ENCODE assay signal across 1 cellular context in genomic region chr14:77760381-77761204, GRCh38.
A peak's percentile ranks its signal among the peaks of the same experiment; 100 is the strongest.
TF ChIP-seq lines count a peak whose summit lies in the region.

SNW1 (minus strand) TSS chr14:77761156; CDS start chr14:77761127, 29 bp downstream.

TF ChIP-seq in HEK293, 187 proteins besides CTCF, POLR2A, EP300 and RAD21 (continued from another document and continues in another):
- TF ChIP-seq, protein P1, sequence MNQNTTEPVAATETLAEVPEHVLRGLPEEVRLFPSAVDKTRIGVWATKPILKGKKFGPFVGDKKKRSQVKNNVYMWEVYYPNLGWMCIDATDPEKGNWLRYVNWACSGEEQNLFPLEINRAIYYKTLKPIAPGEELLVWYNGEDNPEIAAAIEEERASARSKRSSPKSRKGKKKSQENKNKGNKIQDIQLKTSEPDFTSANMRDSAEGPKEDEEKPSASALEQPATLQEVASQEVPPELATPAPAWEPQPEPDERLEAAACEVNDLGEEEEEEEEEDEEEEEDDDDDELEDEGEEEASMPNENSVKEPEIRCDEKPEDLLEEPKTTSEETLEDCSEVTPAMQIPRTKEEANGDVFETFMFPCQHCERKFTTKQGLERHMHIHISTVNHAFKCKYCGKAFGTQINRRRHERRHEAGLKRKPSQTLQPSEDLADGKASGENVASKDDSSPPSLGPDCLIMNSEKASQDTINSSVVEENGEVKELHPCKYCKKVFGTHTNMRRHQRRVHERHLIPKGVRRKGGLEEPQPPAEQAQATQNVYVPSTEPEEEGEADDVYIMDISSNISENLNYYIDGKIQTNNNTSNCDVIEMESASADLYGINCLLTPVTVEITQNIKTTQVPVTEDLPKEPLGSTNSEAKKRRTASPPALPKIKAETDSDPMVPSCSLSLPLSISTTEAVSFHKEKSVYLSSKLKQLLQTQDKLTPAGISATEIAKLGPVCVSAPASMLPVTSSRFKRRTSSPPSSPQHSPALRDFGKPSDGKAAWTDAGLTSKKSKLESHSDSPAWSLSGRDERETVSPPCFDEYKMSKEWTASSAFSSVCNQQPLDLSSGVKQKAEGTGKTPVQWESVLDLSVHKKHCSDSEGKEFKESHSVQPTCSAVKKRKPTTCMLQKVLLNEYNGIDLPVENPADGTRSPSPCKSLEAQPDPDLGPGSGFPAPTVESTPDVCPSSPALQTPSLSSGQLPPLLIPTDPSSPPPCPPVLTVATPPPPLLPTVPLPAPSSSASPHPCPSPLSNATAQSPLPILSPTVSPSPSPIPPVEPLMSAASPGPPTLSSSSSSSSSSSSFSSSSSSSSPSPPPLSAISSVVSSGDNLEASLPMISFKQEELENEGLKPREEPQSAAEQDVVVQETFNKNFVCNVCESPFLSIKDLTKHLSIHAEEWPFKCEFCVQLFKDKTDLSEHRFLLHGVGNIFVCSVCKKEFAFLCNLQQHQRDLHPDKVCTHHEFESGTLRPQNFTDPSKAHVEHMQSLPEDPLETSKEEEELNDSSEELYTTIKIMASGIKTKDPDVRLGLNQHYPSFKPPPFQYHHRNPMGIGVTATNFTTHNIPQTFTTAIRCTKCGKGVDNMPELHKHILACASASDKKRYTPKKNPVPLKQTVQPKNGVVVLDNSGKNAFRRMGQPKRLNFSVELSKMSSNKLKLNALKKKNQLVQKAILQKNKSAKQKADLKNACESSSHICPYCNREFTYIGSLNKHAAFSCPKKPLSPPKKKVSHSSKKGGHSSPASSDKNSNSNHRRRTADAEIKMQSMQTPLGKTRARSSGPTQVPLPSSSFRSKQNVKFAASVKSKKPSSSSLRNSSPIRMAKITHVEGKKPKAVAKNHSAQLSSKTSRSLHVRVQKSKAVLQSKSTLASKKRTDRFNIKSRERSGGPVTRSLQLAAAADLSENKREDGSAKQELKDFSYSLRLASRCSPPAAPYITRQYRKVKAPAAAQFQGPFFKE (tag by site-specific recombination; IDR thresholded peaks at IDR 0.05; ENCODE audit: borderline replicate concordance) = no peak
- TF ChIP-seq AEBP2 (tag by site-specific recombination; IDR thresholded peaks at IDR 0.05; ENCODE audit: borderline replicate concordance) = no peak
- no peak for TF ChIP-seq HOXA7 (CRISPR knock-in tag; IDR thresholded peaks at IDR 0.05; ENCODE audit: borderline replicate concordance)
- no peak for TF ChIP-seq ZNF18 (tag by site-specific recombination; IDR thresholded peaks at IDR 0.05)
- peak; percentile 44; the same call in 1 of the 2 replicates for TF ChIP-seq ZNF629 (tag by site-specific recombination; IDR thresholded peaks at IDR 0.05)
- no peak for TF ChIP-seq ATF2 (tag by site-specific recombination; IDR thresholded peaks at IDR 0.05; ENCODE audit: low read depth)
- TF ChIP-seq ZBTB7A (tag by site-specific recombination; IDR thresholded peaks at IDR 0.05; ENCODE audit: low read depth) = peak; percentile 84
- peak; percentile 57 for TF ChIP-seq SCRT2 (tag by site-specific recombination; IDR thresholded peaks at IDR 0.05)
- TF ChIP-seq INSM2 (tag by site-specific recombination; IDR thresholded peaks at IDR 0.05) = 0 out of 2 replicates have a peak, but pooled peaks have one; percentile 22
- no peak for TF ChIP-seq ZNF416 (tag by site-specific recombination; IDR thresholded peaks at IDR 0.05)
- TF ChIP-seq ZFHX2 (tag by site-specific recombination; conservative IDR thresholded peaks at IDR 0.05) = peak; percentile 24; the same call in 1 of the 2 replicates
- no peak for TF ChIP-seq ZNF777 (tag by site-specific recombination; IDR thresholded peaks at IDR 0.05; ENCODE audit: borderline replicate concordance)
- TF ChIP-seq ZNF292 (tag by site-specific recombination; IDR thresholded peaks at IDR 0.05; ENCODE audit: borderline replicate concordance, low read depth) = no peak
- TF ChIP-seq ZBTB26 (tag by site-specific recombination; optimal IDR thresholded peaks at IDR 0.05) = peak; percentile 35
- TF ChIP-seq, protein P2, sequence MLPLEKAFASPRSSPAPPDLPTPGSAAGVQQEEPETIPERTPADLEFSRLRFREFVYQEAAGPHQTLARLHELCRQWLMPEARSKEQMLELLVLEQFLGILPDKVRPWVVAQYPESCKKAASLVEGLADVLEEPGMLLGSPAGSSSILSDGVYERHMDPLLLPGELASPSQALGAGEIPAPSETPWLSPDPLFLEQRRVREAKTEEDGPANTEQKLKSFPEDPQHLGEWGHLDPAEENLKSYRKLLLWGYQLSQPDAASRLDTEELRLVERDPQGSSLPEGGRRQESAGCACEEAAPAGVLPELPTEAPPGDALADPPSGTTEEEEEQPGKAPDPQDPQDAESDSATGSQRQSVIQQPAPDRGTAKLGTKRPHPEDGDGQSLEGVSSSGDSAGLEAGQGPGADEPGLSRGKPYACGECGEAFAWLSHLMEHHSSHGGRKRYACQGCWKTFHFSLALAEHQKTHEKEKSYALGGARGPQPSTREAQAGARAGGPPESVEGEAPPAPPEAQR (tag by site-specific recombination; IDR thresholded peaks at IDR 0.05) = no peak
- TF ChIP-seq ZNF169 (tag by site-specific recombination; IDR thresholded peaks at IDR 0.05) = no peak
- no peak for TF ChIP-seq OSR2 (tag by site-specific recombination; IDR thresholded peaks at IDR 0.05)
- no peak for TF ChIP-seq ZNF354C (tag by site-specific recombination; IDR thresholded peaks at IDR 0.05; ENCODE audit: borderline replicate concordance, low read depth)
- no peak for TF ChIP-seq ZNF521 (tag by site-specific recombination; IDR thresholded peaks at IDR 0.05)
- TF ChIP-seq ZNF843 (tag by site-specific recombination; IDR thresholded peaks at IDR 0.05) = no peak
- TF ChIP-seq ZXDB (tag by site-specific recombination; IDR thresholded peaks at IDR 0.05) = peak; percentile 68; the same call in 1 of the 2 replicates
- TF ChIP-seq, protein P3, sequence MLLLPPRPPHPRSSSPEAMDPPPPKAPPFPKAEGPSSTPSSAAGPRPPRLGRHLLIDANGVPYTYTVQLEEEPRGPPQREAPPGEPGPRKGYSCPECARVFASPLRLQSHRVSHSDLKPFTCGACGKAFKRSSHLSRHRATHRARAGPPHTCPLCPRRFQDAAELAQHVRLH (tag by site-specific recombination; IDR thresholded peaks at IDR 0.05) = peak; percentile 80
- no peak for TF ChIP-seq ZNF140 (tag by site-specific recombination; IDR thresholded peaks at IDR 0.05)
- TF ChIP-seq, protein P4, sequence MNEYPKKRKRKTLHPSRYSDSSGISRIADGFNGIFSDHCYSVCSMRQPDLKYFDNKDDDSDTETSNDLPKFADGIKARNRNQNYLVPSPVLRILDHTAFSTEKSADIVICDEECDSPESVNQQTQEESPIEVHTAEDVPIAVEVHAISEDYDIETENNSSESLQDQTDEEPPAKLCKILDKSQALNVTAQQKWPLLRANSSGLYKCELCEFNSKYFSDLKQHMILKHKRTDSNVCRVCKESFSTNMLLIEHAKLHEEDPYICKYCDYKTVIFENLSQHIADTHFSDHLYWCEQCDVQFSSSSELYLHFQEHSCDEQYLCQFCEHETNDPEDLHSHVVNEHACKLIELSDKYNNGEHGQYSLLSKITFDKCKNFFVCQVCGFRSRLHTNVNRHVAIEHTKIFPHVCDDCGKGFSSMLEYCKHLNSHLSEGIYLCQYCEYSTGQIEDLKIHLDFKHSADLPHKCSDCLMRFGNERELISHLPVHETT (tag by site-specific recombination; IDR thresholded peaks at IDR 0.05) = no peak
- TF ChIP-seq ZNF433 (tag by site-specific recombination; IDR thresholded peaks at IDR 0.05; ENCODE audit: low read depth) = no peak
- no peak for TF ChIP-seq TRIM28 (IDR thresholded peaks at IDR 0.05; ENCODE audit: borderline replicate concordance, low read length)
- peak; percentile 23; the same call in 1 of the 2 replicates for TF ChIP-seq ZNF394 (tag by site-specific recombination; IDR thresholded peaks at IDR 0.05; ENCODE audit: borderline replicate concordance)
- TF ChIP-seq ZNF274 (IDR thresholded peaks at IDR 0.05; ENCODE audit: low read length) = no peak
- no peak for TF ChIP-seq ZNF274 (tag by site-specific recombination; IDR thresholded peaks at IDR 0.05; ENCODE audit: borderline replicate concordance)
- TF ChIP-seq ZNF544 (tag by site-specific recombination; IDR thresholded peaks at IDR 0.05) = no peak
- TF ChIP-seq ZNF791 (tag by site-specific recombination; IDR thresholded peaks at IDR 0.05) = no peak
- TF ChIP-seq ZNF280C (tag by site-specific recombination; IDR thresholded peaks at IDR 0.05) = no peak
- no peak for TF ChIP-seq KLF10 (tag by site-specific recombination; IDR thresholded peaks at IDR 0.05)
- peak; percentile 40; the same call in 1 of the 2 replicates for TF ChIP-seq SP3 (tag by site-specific recombination; IDR thresholded peaks at IDR 0.05)
- TF ChIP-seq SP7 (tag by site-specific recombination; IDR thresholded peaks at IDR 0.05) = 0 out of 2 replicates have a peak, but pooled peaks have one; percentile 23
- peak; percentile 48 for TF ChIP-seq ZNF501 (tag by site-specific recombination; IDR thresholded peaks at IDR 0.05)
- no peak for TF ChIP-seq ZNF670 (tag by site-specific recombination; IDR thresholded peaks at IDR 0.05; ENCODE audit: low read depth)
- no peak for TF ChIP-seq ZNF114 (tag by site-specific recombination; IDR thresholded peaks at IDR 0.05)
- no peak for TF ChIP-seq ZNF16 (tag by site-specific recombination; IDR thresholded peaks at IDR 0.05; ENCODE audit: low read depth)
